1 cellular context compared by ENCODE assay signal in genomic region chr1:166910396-166910994, GRCh38.
TF ChIP-seq lines count a peak whose summit lies in the region.

No MANE protein-coding gene starts in this region.

TF ChIP-seq in K562, 482 proteins besides CTCF, POLR2A, EP300 and RAD21 (continued from another document and continues in another):
- TF ChIP-seq TSHZ1 (CRISPR knock-in tag; IDR thresholded peaks at IDR 0.05) (no peak), BHLHE40 (IDR thresholded peaks at IDR 0.05; ENCODE audit: low read length) (peak; percentile 33; the same call in 1 of the 2 replicates), MXI1 (IDR thresholded peaks at IDR 0.05; ENCODE audit: low read depth, low read length) (no peak), ZKSCAN8 (CRISPR knock-in tag; IDR thresholded peaks at IDR 0.05) (no peak), WHSC1 (IDR thresholded peaks at IDR 0.05; ENCODE audit: low read length) (no peak), ZBTB1 (CRISPR knock-in tag; IDR thresholded peaks at IDR 0.05; ENCODE audit: borderline replicate concordance, low read depth) (no peak), ZNF253 (CRISPR knock-in tag; conservative IDR thresholded peaks at IDR 0.05) (no peak), ZNF121 (CRISPR knock-in tag; conservative IDR thresholded peaks at IDR 0.05) (0 out of 2 replicates have a peak, but pooled peaks have one; percentile 7), CBX2 (IDR thresholded peaks at IDR 0.05; ENCODE audit: insufficient read depth, low read length, poor library complexity, severe bottlenecking) (no peak), ZNF717 (CRISPR knock-in tag; IDR thresholded peaks at IDR 0.05) (no peak), RBM34 (IDR thresholded peaks at IDR 0.05; ENCODE audit: borderline replicate concordance, insufficient read depth, low read length) (no peak), CAMTA2 (CRISPR knock-in tag; conservative IDR thresholded peaks at IDR 0.05) (no peak), SP2 (IDR thresholded peaks at IDR 0.05; ENCODE audit: extremely low read depth, low read depth, low read length, poor library complexity, severe bottlenecking) (no peak), ILK (tag; IDR thresholded peaks at IDR 0.05; ENCODE audit: borderline replicate concordance, low read depth) (no peak), TRIM24 (IDR thresholded peaks at IDR 0.05) (peak in 1 of 2 experiments; percentile 43; a peak in 1 of 4 replicates), ZFX (CRISPR knock-in tag; IDR thresholded peaks at IDR 0.05) (no peak), MBD2 (IDR thresholded peaks at IDR 0.05; ENCODE audit: borderline replicate concordance, low read depth) (no peak), GTF2E2 (tag; IDR thresholded peaks at IDR 0.05) (no peak), ZNF3 (CRISPR knock-in tag; IDR thresholded peaks at IDR 0.05) (no peak), ZC3H4 (CRISPR knock-in tag; IDR thresholded peaks at IDR 0.05; ENCODE audit: borderline replicate concordance) (no peak), FOSL1 (tag; conservative IDR thresholded peaks at IDR 0.05) (peak; percentile 94), LARP7 (IDR thresholded peaks at IDR 0.05) (no peak), STAT5A (IDR thresholded peaks at IDR 0.05; ENCODE audit: borderline replicate concordance, low read length) (no peak), CGGBP1 (CRISPR knock-in tag; IDR thresholded peaks at IDR 0.05) (no peak), COPS2 (conservative IDR thresholded peaks at IDR 0.05) (no peak), ETS2 (tag; IDR thresholded peaks at IDR 0.05; ENCODE audit: borderline replicate concordance, poor library complexity, severe bottlenecking) (no peak), ZNF76 (CRISPR knock-in tag; IDR thresholded peaks at IDR 0.05; ENCODE audit: borderline replicate concordance) (no peak), TAF7 (tag; IDR thresholded peaks at IDR 0.05) (no peak), SMAD1 (IDR thresholded peaks at IDR 0.05; ENCODE audit: low read depth, low read length, partially characterized antibody) (no peak), ZSCAN29 (IDR thresholded peaks at IDR 0.05) (no peak), MAZ (CRISPR knock-in tag; conservative IDR thresholded peaks at IDR 0.05 in 1 of 2, IDR thresholded peaks at IDR 0.05 in 1 of 2) (no peak), ZNF24 (IDR thresholded peaks at IDR 0.05) (no peak), ZNF431 (CRISPR knock-in tag; IDR thresholded peaks at IDR 0.05) (no peak), MTA2 (IDR thresholded peaks at IDR 0.05; ENCODE audit: low read depth) (no peak), TRIM28 (IDR thresholded peaks at IDR 0.05) (no peak), KLF6 (CRISPR knock-in tag; IDR thresholded peaks at IDR 0.05; ENCODE audit: borderline replicate concordance) (no peak), NELFE (IDR thresholded peaks at IDR 0.05; ENCODE audit: insufficient read depth, insufficient read length) (no peak), DDX20 (tag; IDR thresholded peaks at IDR 0.05; ENCODE audit: low read depth) (no peak), NFRKB (IDR thresholded peaks at IDR 0.05; ENCODE audit: low read depth) (no peak), XRCC3 (IDR thresholded peaks at IDR 0.05) (0 out of 2 replicates have a peak, but pooled peaks have one; percentile 43), LCOR (CRISPR knock-in tag; IDR thresholded peaks at IDR 0.05) (0 out of 2 replicates have a peak, but pooled peaks have one; percentile 46)
- TF ChIP-seq, protein P1, sequence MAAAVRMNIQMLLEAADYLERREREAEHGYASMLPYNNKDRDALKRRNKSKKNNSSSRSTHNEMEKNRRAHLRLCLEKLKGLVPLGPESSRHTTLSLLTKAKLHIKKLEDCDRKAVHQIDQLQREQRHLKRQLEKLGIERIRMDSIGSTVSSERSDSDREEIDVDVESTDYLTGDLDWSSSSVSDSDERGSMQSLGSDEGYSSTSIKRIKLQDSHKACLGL (CRISPR knock-in tag; IDR thresholded peaks at IDR 0.05; ENCODE audit: borderline replicate concordance, poor library complexity, severe bottlenecking) = no peak
- TF ChIP-seq, protein P2, sequence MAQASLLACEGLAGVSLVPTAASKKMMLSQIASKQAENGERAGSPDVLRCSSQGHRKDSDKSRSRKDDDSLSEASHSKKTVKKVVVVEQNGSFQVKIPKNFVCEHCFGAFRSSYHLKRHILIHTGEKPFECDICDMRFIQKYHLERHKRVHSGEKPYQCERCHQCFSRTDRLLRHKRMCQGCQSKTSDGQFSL (CRISPR knock-in tag; IDR thresholded peaks at IDR 0.05) = no peak
- TF ChIP-seq, protein P2 (tag; IDR thresholded peaks at IDR 0.05) = no peak
- TF ChIP-seq, protein P3, sequence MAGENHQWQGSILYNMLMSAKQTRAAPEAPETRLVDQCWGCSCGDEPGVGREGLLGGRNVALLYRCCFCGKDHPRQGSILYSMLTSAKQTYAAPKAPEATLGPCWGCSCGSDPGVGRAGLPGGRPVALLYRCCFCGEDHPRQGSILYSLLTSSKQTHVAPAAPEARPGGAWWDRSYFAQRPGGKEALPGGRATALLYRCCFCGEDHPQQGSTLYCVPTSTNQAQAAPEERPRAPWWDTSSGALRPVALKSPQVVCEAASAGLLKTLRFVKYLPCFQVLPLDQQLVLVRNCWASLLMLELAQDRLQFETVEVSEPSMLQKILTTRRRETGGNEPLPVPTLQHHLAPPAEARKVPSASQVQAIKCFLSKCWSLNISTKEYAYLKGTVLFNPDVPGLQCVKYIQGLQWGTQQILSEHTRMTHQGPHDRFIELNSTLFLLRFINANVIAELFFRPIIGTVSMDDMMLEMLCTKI (IDR thresholded peaks at IDR 0.05; ENCODE audit: partially characterized antibody) = no peak
- TF ChIP-seq, protein P4, sequence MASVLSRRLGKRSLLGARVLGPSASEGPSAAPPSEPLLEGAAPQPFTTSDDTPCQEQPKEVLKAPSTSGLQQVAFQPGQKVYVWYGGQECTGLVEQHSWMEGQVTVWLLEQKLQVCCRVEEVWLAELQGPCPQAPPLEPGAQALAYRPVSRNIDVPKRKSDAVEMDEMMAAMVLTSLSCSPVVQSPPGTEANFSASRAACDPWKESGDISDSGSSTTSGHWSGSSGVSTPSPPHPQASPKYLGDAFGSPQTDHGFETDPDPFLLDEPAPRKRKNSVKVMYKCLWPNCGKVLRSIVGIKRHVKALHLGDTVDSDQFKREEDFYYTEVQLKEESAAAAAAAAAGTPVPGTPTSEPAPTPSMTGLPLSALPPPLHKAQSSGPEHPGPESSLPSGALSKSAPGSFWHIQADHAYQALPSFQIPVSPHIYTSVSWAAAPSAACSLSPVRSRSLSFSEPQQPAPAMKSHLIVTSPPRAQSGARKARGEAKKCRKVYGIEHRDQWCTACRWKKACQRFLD (CRISPR knock-in tag; IDR thresholded peaks at IDR 0.05) = no peak
- TF ChIP-seq, protein P5, sequence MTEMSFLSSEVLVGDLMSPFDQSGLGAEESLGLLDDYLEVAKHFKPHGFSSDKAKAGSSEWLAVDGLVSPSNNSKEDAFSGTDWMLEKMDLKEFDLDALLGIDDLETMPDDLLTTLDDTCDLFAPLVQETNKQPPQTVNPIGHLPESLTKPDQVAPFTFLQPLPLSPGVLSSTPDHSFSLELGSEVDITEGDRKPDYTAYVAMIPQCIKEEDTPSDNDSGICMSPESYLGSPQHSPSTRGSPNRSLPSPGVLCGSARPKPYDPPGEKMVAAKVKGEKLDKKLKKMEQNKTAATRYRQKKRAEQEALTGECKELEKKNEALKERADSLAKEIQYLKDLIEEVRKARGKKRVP (CRISPR knock-in tag; IDR thresholded peaks at IDR 0.05) = no peak
- TF ChIP-seq, protein P6, sequence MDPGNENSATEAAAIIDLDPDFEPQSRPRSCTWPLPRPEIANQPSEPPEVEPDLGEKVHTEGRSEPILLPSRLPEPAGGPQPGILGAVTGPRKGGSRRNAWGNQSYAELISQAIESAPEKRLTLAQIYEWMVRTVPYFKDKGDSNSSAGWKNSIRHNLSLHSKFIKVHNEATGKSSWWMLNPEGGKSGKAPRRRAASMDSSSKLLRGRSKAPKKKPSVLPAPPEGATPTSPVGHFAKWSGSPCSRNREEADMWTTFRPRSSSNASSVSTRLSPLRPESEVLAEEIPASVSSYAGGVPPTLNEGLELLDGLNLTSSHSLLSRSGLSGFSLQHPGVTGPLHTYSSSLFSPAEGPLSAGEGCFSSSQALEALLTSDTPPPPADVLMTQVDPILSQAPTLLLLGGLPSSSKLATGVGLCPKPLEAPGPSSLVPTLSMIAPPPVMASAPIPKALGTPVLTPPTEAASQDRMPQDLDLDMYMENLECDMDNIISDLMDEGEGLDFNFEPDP (CRISPR knock-in tag; IDR thresholded peaks at IDR 0.05) = no peak
- TF ChIP-seq, protein P7, sequence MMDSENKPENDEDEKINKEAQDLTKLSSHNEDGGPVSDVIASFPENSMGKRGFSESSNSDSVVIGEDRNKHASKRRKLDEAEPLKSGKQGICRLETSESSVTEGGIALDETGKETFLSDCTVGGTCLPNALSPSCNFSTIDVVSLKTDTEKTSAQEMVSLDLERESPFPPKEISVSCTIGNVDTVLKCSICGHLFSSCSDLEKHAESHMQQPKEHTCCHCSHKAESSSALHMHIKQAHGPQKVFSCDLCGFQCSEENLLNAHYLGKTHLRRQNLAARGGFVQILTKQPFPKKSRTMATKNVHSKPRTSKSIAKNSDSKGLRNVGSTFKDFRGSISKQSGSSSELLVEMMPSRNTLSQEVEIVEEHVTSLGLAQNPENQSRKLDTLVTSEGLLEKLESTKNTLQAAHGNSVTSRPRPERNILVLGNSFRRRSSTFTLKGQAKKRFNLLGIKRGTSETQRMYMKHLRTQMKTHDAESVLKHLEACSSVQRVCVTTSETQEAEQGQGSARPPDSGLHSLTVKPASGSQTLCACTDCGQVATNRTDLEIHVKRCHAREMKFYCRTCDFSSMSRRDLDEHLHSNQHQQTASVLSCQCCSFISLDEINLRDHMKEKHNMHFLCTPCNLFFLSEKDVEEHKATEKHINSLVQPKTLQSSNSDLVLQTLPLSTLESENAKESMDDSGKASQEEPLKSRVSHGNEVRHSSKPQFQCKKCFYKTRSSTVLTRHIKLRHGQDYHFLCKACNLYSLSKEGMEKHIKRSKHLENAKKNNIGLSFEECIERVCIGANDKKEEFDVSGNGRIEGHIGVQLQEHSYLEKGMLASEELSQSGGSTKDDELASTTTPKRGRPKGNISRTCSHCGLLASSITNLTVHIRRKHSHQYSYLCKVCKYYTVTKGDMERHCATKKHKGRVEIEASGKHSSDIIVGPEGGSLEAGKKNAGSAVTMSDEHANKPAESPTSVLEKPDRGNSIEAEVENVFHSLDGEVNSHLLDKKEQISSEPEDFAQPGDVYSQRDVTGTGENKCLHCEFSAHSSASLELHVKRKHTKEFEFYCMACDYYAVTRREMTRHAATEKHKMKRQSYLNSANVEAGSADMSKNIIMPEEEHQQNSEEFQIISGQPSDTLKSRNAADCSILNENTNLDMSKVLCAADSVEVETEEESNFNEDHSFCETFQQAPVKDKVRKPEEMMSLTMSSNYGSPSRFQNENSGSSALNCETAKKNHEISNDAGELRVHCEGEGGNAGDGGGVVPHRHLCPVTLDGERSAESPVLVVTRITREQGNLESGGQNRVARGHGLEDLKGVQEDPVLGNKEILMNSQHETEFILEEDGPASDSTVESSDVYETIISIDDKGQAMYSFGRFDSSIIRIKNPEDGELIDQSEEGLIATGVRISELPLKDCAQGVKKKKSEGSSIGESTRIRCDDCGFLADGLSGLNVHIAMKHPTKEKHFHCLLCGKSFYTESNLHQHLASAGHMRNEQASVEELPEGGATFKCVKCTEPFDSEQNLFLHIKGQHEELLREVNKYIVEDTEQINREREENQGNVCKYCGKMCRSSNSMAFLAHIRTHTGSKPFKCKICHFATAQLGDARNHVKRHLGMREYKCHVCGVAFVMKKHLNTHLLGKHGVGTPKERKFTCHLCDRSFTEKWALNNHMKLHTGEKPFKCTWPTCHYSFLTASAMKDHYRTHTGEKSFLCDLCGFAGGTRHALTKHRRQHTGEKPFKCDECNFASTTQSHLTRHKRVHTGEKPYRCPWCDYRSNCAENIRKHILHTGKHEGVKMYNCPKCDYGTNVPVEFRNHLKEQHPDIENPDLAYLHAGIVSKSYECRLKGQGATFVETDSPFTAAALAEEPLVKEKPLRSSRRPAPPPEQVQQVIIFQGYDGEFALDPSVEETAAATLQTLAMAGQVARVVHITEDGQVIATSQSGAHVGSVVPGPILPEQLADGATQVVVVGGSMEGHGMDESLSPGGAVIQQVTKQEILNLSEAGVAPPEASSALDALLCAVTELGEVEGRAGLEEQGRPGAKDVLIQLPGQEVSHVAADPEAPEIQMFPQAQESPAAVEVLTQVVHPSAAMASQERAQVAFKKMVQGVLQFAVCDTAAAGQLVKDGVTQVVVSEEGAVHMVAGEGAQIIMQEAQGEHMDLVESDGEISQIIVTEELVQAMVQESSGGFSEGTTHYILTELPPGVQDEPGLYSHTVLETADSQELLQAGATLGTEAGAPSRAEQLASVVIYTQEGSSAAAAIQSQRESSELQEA (IDR thresholded peaks at IDR 0.05; ENCODE audit: low read depth) = no peak
